In the genomic region with DNA sequence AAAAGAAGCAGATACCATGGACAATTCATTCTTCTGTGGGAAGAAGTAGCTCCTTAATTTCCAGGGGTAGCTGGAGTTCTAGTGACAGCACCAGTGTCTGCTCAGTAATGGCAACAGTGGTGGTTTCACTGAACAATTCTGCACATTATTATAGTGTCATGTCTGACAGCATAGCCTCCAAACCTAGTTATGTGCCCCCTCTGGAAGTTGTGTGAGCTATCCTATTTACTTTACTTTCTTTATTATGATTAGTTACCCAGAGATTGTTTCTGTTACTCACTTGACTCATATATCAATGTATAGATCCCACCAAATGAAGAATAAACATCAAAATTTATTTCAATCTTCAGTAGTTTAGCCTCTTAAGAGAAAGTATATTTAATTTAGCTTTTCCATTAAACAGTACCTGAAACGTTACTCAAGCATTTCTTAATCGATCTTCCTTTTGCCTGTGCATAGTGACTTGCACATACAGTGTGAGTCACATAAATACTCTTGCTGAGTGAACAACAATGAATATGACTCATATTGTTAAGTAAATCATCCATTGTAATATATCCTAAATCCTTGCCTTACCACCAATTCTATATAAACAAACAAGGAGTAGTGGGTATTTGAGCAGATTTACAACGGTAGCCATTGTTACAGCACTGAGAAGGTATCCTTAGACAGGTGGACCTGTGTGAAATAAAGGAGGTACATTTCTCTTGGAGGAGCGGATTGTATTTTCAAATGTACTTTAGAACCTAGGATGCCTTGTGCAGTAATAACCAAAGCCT, we compare ENCODE assay signal across 17 cellular contexts.
A peak's percentile ranks its signal among the peaks of the same experiment; 100 is the strongest.
DNase-seq lines count a peak whose midpoint lies in the region; FAIRE-seq and TF ChIP-seq lines count a peak whose summit lies in the region.
"Had no signal": no experiment of that assay in that cellular context is flagged by ENCODE, and none has a peak within 500 bp of the region (broad histone marks: within the 10 kb centered on the region; RNA-seq: fewer than 3 reads in every experiment).

No MANE protein-coding gene starts in this region.

- no peaks in the 10 kb centered on the region for H3K79me2 ChIP-seq in PC-9 (ENCODE audit: low read depth)

- H3F3A ChIP-seq in PC-9 (ENCODE audit: insufficient read depth, low read depth), result peaks cover 18% of the 10 kb centered on the region

- H3K4me1 Mint-ChIP-seq in osteocyte (ENCODE audit: unreplicated experiment), result peaks cover 55% of the 10 kb centered on the region
- H3K4me1 Mint-ChIP-seq: GM23338, T-helper 17 cell had no signal

- peaks cover 26% of the 10 kb centered on the region for H3K4me1 ChIP-seq in PC-9 (replicated peaks; ENCODE audit: insufficient read depth)

- peaks cover 13% of the 10 kb centered on the region; the same call in 1 of the 2 replicates for H3K9me3 ChIP-seq in PC-9 (ENCODE audit: insufficient read depth, low read depth)

- no peak for TF ChIP-seq POLR2A in GM12891 (IDR thresholded peaks at IDR 0.05; ENCODE audit: low read depth, low read length)

- DNase-seq in DMS53 treated with DMSO at 0.1 percent for 48 hours (lab: John Stamatoyannopoulos, UW; ENCODE audit: unreplicated experiment) (peak; percentile 49), PC-9 (peak in 1 of 2 experiments; percentile 95), epithelial cell of prostate (ENCODE audit: low read depth, low spot score) (peak; percentile 79), osteocyte (ENCODE audit: extremely low spot score, unreplicated experiment) (no peak), GM12891 (ENCODE audit: insufficient read length, low spot score) (no peak), NCI-H345 treated with DMSO at 0.1 percent for 48 hours (lab: John Stamatoyannopoulos, UW; ENCODE audit: unreplicated experiment) (no peak), NCI-H748 (lab: John Stamatoyannopoulos, UW; ENCODE audit: unreplicated experiment) (no peak), head of caudate nucleus (no peak)
- DNase-seq: activated CD4-positive, alpha-beta T cell treated with anti-CD3 and anti-CD28 coated beads, Interleukin-2, amount 50 U/mL, for 48 hours; activated naive CD4-positive, alpha-beta T cell treated with anti-CD3 and anti-CD28 coated beads for 36 hours; CD8-positive, alpha-beta T cell; NCI-H1694 treated with DMSO at 0.1 percent for 48 hours; posterior cingulate gyrus; stimulated activated CD4-positive, alpha-beta T cell treated with anti-CD3 and anti-CD28 coated beads, Interleukin-4, amount 100 ng/mL, for 1 hour; stimulated activated naive CD8-positive, alpha-beta T cell treated with anti-CD3 and anti-CD28 coated beads, Interleukin-15, Interleukin-2, amounts not matched to agents 100 U/mL and 50 U/mL, for 24 hours; T-helper 17 cell had no signal

- peak overlapping the region; percentile 93 for H3K27ac Mint-ChIP-seq in osteocyte (ENCODE audit: unreplicated experiment)
- H3K27ac Mint-ChIP-seq: activated naive CD4-positive, alpha-beta T cell treated with anti-CD3 and anti-CD28 coated beads for 36 hours; CD8-positive, alpha-beta T cell; GM23338; T-helper 17 cell had no signal

- H4K20me1 ChIP-seq in PC-9 (ENCODE audit: insufficient read depth), result no peaks in the 10 kb centered on the region

- H3K27me3 ChIP-seq in PC-9 (ENCODE audit: insufficient read depth, low read depth), result no peaks in the 10 kb centered on the region

- CTCF ChIA-PET in PC-9 (lab: Charles Lee), result interaction anchor here (0.6 kb wide), 1 partner anchor 34 kb away, joined by 4 read pairs; no protein-coding TSS in a partner anchor

- H3K27ac ChIP-seq in PC-9 (peak overlapping the region; percentile 95), epithelial cell of prostate (peak overlapping the region; percentile 35)

- TF ChIP-seq CTCF in PC-9 (conservative IDR thresholded peaks at IDR 0.05) (no peak), osteocyte (IDR thresholded peaks at IDR 0.05) (no peak)

- H2AFZ ChIP-seq in PC-9, result peak overlapping the region; percentile 23; the same call in 1 of the 2 replicates
- H2AFZ ChIP-seq: GM23338 had no signal

- no peak for FAIRE-seq in GM12891 (lab: Jason Lieb, UNC)

- intact Hi-C loops in PC-9 (cut with micrococcal nuclease; ENCODE audit: unreplicated experiment), result no loop called here
- intact Hi-C loops in head of caudate nucleus (cut with DNase I), result no loop called here

- peaks cover 5% of the 10 kb centered on the region for H3K9me3 Mint-ChIP-seq in osteocyte (ENCODE audit: unreplicated experiment)
- H3K9me3 Mint-ChIP-seq: activated naive CD4-positive, alpha-beta T cell treated with anti-CD3 and anti-CD28 coated beads for 36 hours; CD8-positive, alpha-beta T cell; GM23338 had no signal

- no peaks in the 10 kb centered on the region for H3K36me3 Mint-ChIP-seq in osteocyte (ENCODE audit: unreplicated experiment)
- H3K36me3 Mint-ChIP-seq: CD8-positive, alpha-beta T cell had no signal

- H3K36me3 ChIP-seq in PC-9 (ENCODE audit: low read depth), result no peaks in the 10 kb centered on the region

- POLR2A ChIA-PET in PC-9 (lab: Charles Lee; ENCODE audit: unreplicated experiment), result no interaction called here

- no TSS peak for BruUV-seq in PC-9 (replicated peaks; lab: Mats Ljungman, UMichigan)

- H3K9me2 ChIP-seq in PC-9 (ENCODE audit: insufficient read depth), result no peaks in the 10 kb centered on the region

- H3K4me3 ChIP-seq in PC-9, result peak overlapping the region; percentile 24; the same call in 1 of the 2 replicates
- H3K4me3 ChIP-seq: GM23338 had no signal

- H3K4me3 Mint-ChIP-seq in osteocyte (ENCODE audit: unreplicated experiment), result no peak overlapping the region
- H3K4me3 Mint-ChIP-seq: activated naive CD4-positive, alpha-beta T cell treated with anti-CD3 and anti-CD28 coated beads for 36 hours; CD8-positive, alpha-beta T cell; GM23338; T-helper 17 cell had no signal

- peak overlapping the region; percentile 53 for H3K4me2 ChIP-seq in PC-9
- H3K4me2 ChIP-seq: GM23338 had no signal

- H3K27me3 Mint-ChIP-seq in osteocyte (ENCODE audit: unreplicated experiment), result no peaks in the 10 kb centered on the region
- H3K27me3 Mint-ChIP-seq: T-helper 17 cell had no signal

TF ChIP-seq in GM12891, 5 proteins besides CTCF, POLR2A, EP300 and RAD21:
- no peak for TF ChIP-seq PAX5 (IDR thresholded peaks at IDR 0.05; ENCODE audit: insufficient read depth, low read length, severe bottlenecking)
- TF ChIP-seq POLR2AphosphoS5 (IDR thresholded peaks at IDR 0.05; ENCODE audit: low read depth, low read length), result no peak
- no peak for TF ChIP-seq SPI1 (IDR thresholded peaks at IDR 0.05; ENCODE audit: low read depth, low read length)
- TF ChIP-seq POU2F2 (IDR thresholded peaks at IDR 0.05; ENCODE audit: low read depth, low read length), result no peak

Comparison
In these comparisons a context has a peak if more than half of its experiments do, and no peak if none do; other contexts are left out.
1. DNase-seq: peak in DMS53 treated with DMSO at 0.1 percent for 48 hours (single experiment) and epithelial cell of prostate (single experiment); none in osteocyte (single experiment), GM12891 (single experiment), NCI-H345 treated with DMSO at 0.1 percent for 48 hours (single experiment), NCI-H748 (single experiment) and head of caudate nucleus (0 of 42).